In genomic region chr5:6576861-6577501, GRCh38 we compare ENCODE assay signal across 1 cellular context.
TF ChIP-seq lines count a peak whose summit lies in the region.

No MANE protein-coding gene starts in this region.

TF ChIP-seq in K562, 482 proteins besides CTCF, POLR2A, EP300 and RAD21 (continued from another document):
- TF ChIP-seq DEAF1 (CRISPR knock-in tag; IDR thresholded peaks at IDR 0.05): no peak
- no peak for TF ChIP-seq RBM39 (optimal IDR thresholded peaks at IDR 0.05; ENCODE audit: low read depth, low read length)
- TF ChIP-seq CCNT2 (IDR thresholded peaks at IDR 0.05; ENCODE audit: borderline replicate concordance, extremely low read depth, insufficient read length, low read depth, low read length): no peak
- no peak for TF ChIP-seq SIRT6 (IDR thresholded peaks at IDR 0.05; ENCODE audit: low read depth, low read length)
- TF ChIP-seq, protein P1, sequence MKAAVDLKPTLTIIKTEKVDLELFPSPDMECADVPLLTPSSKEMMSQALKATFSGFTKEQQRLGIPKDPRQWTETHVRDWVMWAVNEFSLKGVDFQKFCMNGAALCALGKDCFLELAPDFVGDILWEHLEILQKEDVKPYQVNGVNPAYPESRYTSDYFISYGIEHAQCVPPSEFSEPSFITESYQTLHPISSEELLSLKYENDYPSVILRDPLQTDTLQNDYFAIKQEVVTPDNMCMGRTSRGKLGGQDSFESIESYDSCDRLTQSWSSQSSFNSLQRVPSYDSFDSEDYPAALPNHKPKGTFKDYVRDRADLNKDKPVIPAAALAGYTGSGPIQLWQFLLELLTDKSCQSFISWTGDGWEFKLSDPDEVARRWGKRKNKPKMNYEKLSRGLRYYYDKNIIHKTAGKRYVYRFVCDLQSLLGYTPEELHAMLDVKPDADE (conservative IDR thresholded peaks at IDR 0.05; ENCODE audit: control insufficient read depth, low read depth, low read length): no peak
- no peak for TF ChIP-seq ZNF347 (CRISPR knock-in tag; IDR thresholded peaks at IDR 0.05; ENCODE audit: low read depth)
